16 cellular contexts compared by ENCODE assay signal in the genomic region with DNA sequence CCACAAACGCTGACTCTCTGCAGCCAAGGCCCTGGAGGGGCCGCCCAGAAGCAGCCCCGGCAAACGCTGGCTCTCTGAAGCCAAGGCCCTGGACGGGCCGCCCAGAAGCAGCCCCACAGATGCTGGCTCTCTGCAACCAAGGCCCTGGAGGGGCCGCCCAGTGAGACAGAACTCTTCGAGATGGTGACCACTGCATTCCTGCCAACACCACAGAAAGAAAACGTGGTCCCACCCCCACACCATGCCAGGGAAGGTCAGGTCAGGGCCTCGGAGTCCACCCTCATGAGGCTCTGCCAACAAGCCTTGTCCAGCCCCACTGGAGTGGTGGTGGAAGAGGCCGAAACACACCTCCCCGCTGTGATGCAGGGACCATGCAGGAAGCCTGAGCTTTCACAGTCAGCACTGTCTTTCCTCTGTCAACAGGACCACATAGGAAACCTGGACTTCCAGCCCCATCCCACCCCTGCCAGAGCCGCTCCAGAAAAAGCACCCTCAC.
DNase-seq lines count a peak whose midpoint lies in the region; TF ChIP-seq lines count a peak whose summit lies in the region.
"Had no signal": no experiment of that assay in that cellular context is flagged by ENCODE, and none has a peak within 500 bp of the region (broad histone marks: within the 10 kb centered on the region; RNA-seq: fewer than 3 reads in every experiment).

No MANE protein-coding gene starts in this region.

- DNase-seq in RPMI7951 (ENCODE audit: low read depth) (peak; percentile 25), coronary artery (ENCODE audit: low spot score) (peak; percentile 45), mesenteric fat pad (ENCODE audit: low spot score) (peak; percentile 83), vagina (ENCODE audit: extremely low spot score in 2 of 2) (peak; percentile 62 to 77), NCI-H345 treated with DMSO at 0.1 percent for 48 hours (lab: John Stamatoyannopoulos, UW; ENCODE audit: unreplicated experiment) (no peak), SK-N-DZ (ENCODE audit: low spot score) (no peak), NCI-H128 (lab: John Stamatoyannopoulos, UW; ENCODE audit: unreplicated experiment) (no peak)
- DNase-seq: ACHN; BE2C; C1 segment of cervical spinal cord; CD4-positive, CD25-positive, alpha-beta regulatory T cell; COR-L47; GOT3; H7; HFFc6 had no signal

- peaks cover 15% of the 10 kb centered on the region for H3K9me3 ChIP-seq in vagina
- H3K9me3 ChIP-seq: BE2C had no signal

- H3K4me3 ChIP-seq in coronary artery: no peak overlapping the region
- H3K4me3 ChIP-seq in vagina: no peak overlapping the region

- no peak overlapping the region for H3K27ac ChIP-seq in coronary artery
- H3K27ac ChIP-seq in vagina: no peak overlapping the region
- H3K27ac ChIP-seq: HL-60 had no signal

- intact Hi-C loops in vagina (cut with DNase I): no loop called here

- TF ChIP-seq POLR2A in vagina (IDR thresholded peaks at IDR 0.05): no peak

- H3K36me3 ChIP-seq in vagina: no peaks in the 10 kb centered on the region
- H3K36me3 ChIP-seq: BE2C had no signal

- TF ChIP-seq CTCF in coronary artery (IDR thresholded peaks at IDR 0.05) (no peak), vagina (IDR thresholded peaks at IDR 0.05) (no peak)

- H3K27me3 ChIP-seq in vagina: no peaks in the 10 kb centered on the region

- H3K4me1 ChIP-seq in vagina: no peaks in the 10 kb centered on the region
- H3K4me1 ChIP-seq: BE2C had no signal

Comparison
In these comparisons a context has a peak if more than half of its experiments do, and no peak if none do; other contexts are left out.
1. DNase-seq: peak in RPMI7951 (single experiment), coronary artery (single experiment), mesenteric fat pad (single experiment) and vagina (2 of 2); none in NCI-H345 treated with DMSO at 0.1 percent for 48 hours (single experiment), SK-N-DZ (single experiment) and NCI-H128 (single experiment).